ENCODE assay signal across 8 cellular contexts in the genomic region with DNA sequence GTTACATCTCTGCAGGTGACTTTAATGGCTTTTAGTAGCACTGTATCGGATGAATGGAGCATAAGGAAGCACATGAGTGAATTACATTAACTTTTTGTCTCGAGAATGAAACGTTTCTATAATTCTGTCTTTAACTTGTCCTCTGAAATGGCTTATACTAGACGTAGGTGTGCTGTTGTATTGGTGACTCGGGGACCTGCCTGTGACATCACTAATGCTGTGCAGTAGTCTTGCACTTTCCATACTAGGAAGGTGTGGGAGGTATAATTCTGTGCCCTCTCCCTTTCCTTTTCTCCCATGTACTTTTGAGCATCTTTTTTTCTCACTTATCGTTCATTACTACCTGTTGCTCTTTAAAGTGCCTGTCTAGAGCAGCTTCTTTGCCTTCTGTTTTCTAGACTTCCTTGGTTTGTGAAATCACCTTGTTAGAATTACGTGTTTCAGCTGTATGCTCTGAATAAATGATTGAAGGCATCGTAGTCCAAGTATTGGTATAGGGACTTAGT. TPM values are rescaled to one million over a fixed set of nuclear protein-coding genes. Genes with fewer than 3 reads are reported as not detected.
DNase-seq lines count a peak whose midpoint lies in the region; ATAC-seq and TF ChIP-seq lines count a peak whose summit lies in the region.

No MANE protein-coding gene starts in this region.

- H3K79me1 ChIP-seq in H9 (ENCODE audit: insufficient read depth, low read depth, low read length, poor library complexity, severe bottlenecking) = no peaks in the 10 kb centered on the region

- no peaks in the 10 kb centered on the region for H3K27me3 ChIP-seq in CD8-positive, alpha-beta memory T cell (ENCODE audit: insufficient read depth, low read length, poor library complexity, severe bottlenecking)
- no peaks in the 10 kb centered on the region for H3K27me3 ChIP-seq in H9 (ENCODE audit: insufficient read depth, low read length)
- no peaks in the 10 kb centered on the region for H3K27me3 ChIP-seq in esophagus (ENCODE audit: control insufficient read depth in 1 of 2, insufficient read depth in 2 of 2, low read length in 2 of 2)
- no peaks in the 10 kb centered on the region for H3K27me3 ChIP-seq in psoas muscle (ENCODE audit: insufficient read depth in 3 of 3, low read length in 2 of 3)

- no peak overlapping the region for H2BK15ac ChIP-seq in H9 (ENCODE audit: low read depth, low read length)

- DNase-seq in CD8-positive, alpha-beta memory T cell = peak in 1 of 5 donors; percentile 4
- DNase-seq in H9 = no peak
- peak; percentile 18 for DNase-seq in SW480 (ENCODE audit: low spot score)
- DNase-seq in psoas muscle = no peak
- no peak for DNase-seq in head of caudate nucleus
- no peak for DNase-seq in KBM-7

- H2BK12ac ChIP-seq in H9 (ENCODE audit: insufficient read length, low read depth, low read length) = no peak overlapping the region

- peaks cover 49 to 64% (median 62%) of the 10 kb centered on the region in 3 donors for H3K4me1 Mint-ChIP-seq in CD8-positive, alpha-beta memory T cell
- H3K4me1 Mint-ChIP-seq in H9 = peaks cover 25 to 27% of the 10 kb centered on the region in 2 experiments

- H3K4ac ChIP-seq in H9 (ENCODE audit: low read depth, low read length) = no peak overlapping the region

- no peak overlapping the region for H3K23ac ChIP-seq in H9 (ENCODE audit: insufficient read length, low read depth, low read length)

- H3K23me2 ChIP-seq in H9 (ENCODE audit: insufficient read length, low read depth, low read length, poor library complexity, severe bottlenecking) = peaks cover 2% of the 10 kb centered on the region

- H2BK120ac ChIP-seq in H9 (ENCODE audit: low read depth, low read length, poor library complexity, severe bottlenecking) = no peak overlapping the region

- H2BK5ac ChIP-seq in H9 (ENCODE audit: insufficient read length, low read length) = no peak overlapping the region

- WGBS in H9 (ENCODE audit: extremely low coverage, insufficient read length, low lambda C conversion rate) = no CpG with 5 or more reads among the region's 8 CpGs
- 32 to 37% methylated on average over 8 of the region's 8 CpGs for WGBS in esophagus, 2 donors
- 40 to 43% (median 41%) methylated on average over 8 of the region's 8 CpGs for WGBS in psoas muscle, 3 donors

- H2AK5ac ChIP-seq in H9 (ENCODE audit: insufficient read length, low read length) = no peak overlapping the region

- no peak overlapping the region for H4K5ac ChIP-seq in H9 (ENCODE audit: insufficient read length, low read depth, low read length)

- POLR2A ChIA-PET in CD8-positive, alpha-beta memory T cell (lab: Charles Lee) = no interaction called here

- H3K27ac ChIP-seq in CD8-positive, alpha-beta memory T cell (ENCODE audit: low read depth, low read length) = peak overlapping the region; percentile 98
- no peak overlapping the region for H3K27ac ChIP-seq in H9 (ENCODE audit: insufficient read length, low read depth, low read length)
- H3K27ac ChIP-seq in esophagus (ENCODE audit: low read depth in 2 of 2, low read length in 1 of 2) = no peak overlapping the region
- H3K27ac ChIP-seq in psoas muscle = peak overlapping the region; percentile 87

- in situ Hi-C loops in KBM-7 (cut with MboI; ENCODE audit: low pct_unique_long_range_greater_than_20kb, low sequenced_read_pairs) = no loop called here

- no peaks in the 10 kb centered on the region for H3K9me3 Mint-ChIP-seq in CD8-positive, alpha-beta memory T cell
- no peaks in the 10 kb centered on the region; a peak in 1 of 5 replicates for H3K9me3 Mint-ChIP-seq in H9

- CTCF ChIA-PET in CD8-positive, alpha-beta memory T cell (lab: Charles Lee) = interaction anchor here (1.1 kb wide), 1 partner anchor 12 kb away, joined by 3 read pairs; no protein-coding TSS in a partner anchor

- no peak overlapping the region for H4K8ac ChIP-seq in H9 (replicated peaks; ENCODE audit: insufficient read length, low read depth, low read length)

- peaks cover 0 to 3% of the 10 kb centered on the region in 2 donors for H3K27me3 Mint-ChIP-seq in CD8-positive, alpha-beta memory T cell
- H3K27me3 Mint-ChIP-seq in H9 (ENCODE audit: low read depth) = no peaks in the 10 kb centered on the region

- H3K36me3 Mint-ChIP-seq in CD8-positive, alpha-beta memory T cell = peaks cover 0 to 24% (median 3%) of the 10 kb centered on the region in 3 donors
- peaks cover 1 to 11% (median 8%) of the 10 kb centered on the region in 3 experiments; a peak in 5 of 7 replicates for H3K36me3 Mint-ChIP-seq in H9 (ENCODE audit: insufficient read depth in 1 of 3, low read depth in 3 of 3)

- H3K56ac ChIP-seq in H9 (ENCODE audit: insufficient read length, low read depth, low read length) = no peak overlapping the region

- peaks cover 34% of the 10 kb centered on the region for H3K4me1 ChIP-seq in CD8-positive, alpha-beta memory T cell (ENCODE audit: insufficient read depth, low read length)
- H3K4me1 ChIP-seq in H9 (ENCODE audit: insufficient read depth, low read length) (no peaks in the 10 kb centered on the region; the same call in 1 of the 2 replicates), esophagus (ENCODE audit: control insufficient read depth in 2 of 2, insufficient read depth in 2 of 2, low read length in 1 of 2) (no peaks in the 10 kb centered on the region), psoas muscle (peaks cover 36% of the 10 kb centered on the region)

- H2AFZ ChIP-seq in H9 (ENCODE audit: low read length) = no peak overlapping the region

- H3K27ac Mint-ChIP-seq in CD8-positive, alpha-beta memory T cell = peak overlapping the region; percentile 91 to 99 (median 98)
- H3K27ac Mint-ChIP-seq in H9 = peak overlapping the region in 2 of 3 experiments; percentile 89; a peak in 3 of 7 replicates

- H4K91ac ChIP-seq in H9 (ENCODE audit: insufficient read length, low read depth, low read length) = no peak overlapping the region

- peak overlapping the region; percentile 79 for H3K9ac ChIP-seq in H9 (ENCODE audit: extremely low read depth, insufficient read length, low read length)

- H4K20me1 ChIP-seq in H9 (ENCODE audit: control insufficient read depth, insufficient read depth, insufficient read length) = no peaks in the 10 kb centered on the region

- H2BK20ac ChIP-seq in H9 (ENCODE audit: low read depth, low read length, poor library complexity, severe bottlenecking) = no peak overlapping the region

- TF ChIP-seq CTCF in H9 (conservative IDR thresholded peaks at IDR 0.05) (no peak), psoas muscle (IDR thresholded peaks at IDR 0.05) (no peak)

- peak overlapping the region; percentile 87 to 98 (median 96) for H3K4me3 Mint-ChIP-seq in CD8-positive, alpha-beta memory T cell
- H3K4me3 Mint-ChIP-seq in H9 = peak overlapping the region; percentile 83 to 92

- H3K36me3 ChIP-seq in CD8-positive, alpha-beta memory T cell (ENCODE audit: insufficient read depth, low read length) = no peaks in the 10 kb centered on the region
- H3K36me3 ChIP-seq in esophagus (ENCODE audit: control insufficient read depth in 2 of 2, insufficient read depth in 2 of 2, low read length in 1 of 2) = no peaks in the 10 kb centered on the region
- no peaks in the 10 kb centered on the region for H3K36me3 ChIP-seq in psoas muscle (ENCODE audit: insufficient read depth in 1 of 2, low read depth in 1 of 2)

- no peaks in the 10 kb centered on the region for H3K79me2 ChIP-seq in H9 (ENCODE audit: insufficient read depth, low read length)

- H3T11ph ChIP-seq in H9 (ENCODE audit: low read length) = no peak overlapping the region

- ATAC-seq in psoas muscle (no peak), GM18858 (IDR thresholded peaks at IDR 0.05; ENCODE audit: unreplicated experiment) (no peak)

- H3K9me3 ChIP-seq in CD8-positive, alpha-beta memory T cell (ENCODE audit: low read length) = no peaks in the 10 kb centered on the region
- H3K9me3 ChIP-seq in H9 (ENCODE audit: control insufficient read depth, low read depth, low read length) (no peaks in the 10 kb centered on the region), esophagus (ENCODE audit: control insufficient read depth in 2 of 2, insufficient read depth in 1 of 2, low read depth in 1 of 2, low read length in 1 of 2) (no peaks in the 10 kb centered on the region), psoas muscle (no peaks in the 10 kb centered on the region)

- intact Hi-C loops in psoas muscle (cut with DNase I) = no loop called here
- intact Hi-C loops in head of caudate nucleus (cut with DNase I) = no loop called here

- peak overlapping the region; percentile 77 for H3K4me2 ChIP-seq in H9 (ENCODE audit: insufficient read depth, insufficient read length, low read length)

- no peak overlapping the region for H3K14ac ChIP-seq in H9 (ENCODE audit: insufficient read depth, low read length)

- peak overlapping the region; percentile 83 for H3K4me3 ChIP-seq in CD8-positive, alpha-beta memory T cell (ENCODE audit: low read length)
- H3K4me3 ChIP-seq in esophagus (ENCODE audit: low read depth in 1 of 2, low read length in 2 of 2) = peak overlapping the region; percentile 63 to 77
- peak overlapping the region; percentile 96 for H3K4me3 ChIP-seq in psoas muscle

- no peak overlapping the region for H3K18ac ChIP-seq in H9 (ENCODE audit: insufficient read length, low read depth, low read length)

RNA-seq across cellular contexts. Expression of a gene that starts 1.2 kb away (rescaled TPM):
- total RNA-seq in CD8-positive, alpha-beta memory T cell = 10 to 100 TPM; 36.2 to 42.2 TPM
- polyA plus RNA-seq in CD8-positive, alpha-beta memory T cell = 32.9 TPM
- total RNA-seq in H9 (2021) = 17.2 and 19.1 TPM in 2 replicates
- polyA plus RNA-seq in esophagus = 1 to 10 TPM; 3.2 to 5.8 TPM
- 10 to 100 TPM; 12.9 to 20.4 (median 14.9) TPM for total RNA-seq in psoas muscle
- 10 to 100 TPM in 1 of 3 donors, 1 to 10 TPM in 2; 7.4 to 27.4 (median 8.3) TPM for polyA plus RNA-seq in psoas muscle

Comparison
In these comparisons a context has a peak if more than half of its experiments do, and no peak if none do; other contexts are left out.
1. H3K27ac ChIP-seq: peak in CD8-positive, alpha-beta memory T cell (single experiment) and psoas muscle (single experiment); none in H9 (single experiment) and esophagus (0 of 2).
2. Peak in every context shown above with its lines, with median percentiles within 50 percentile points of each other: H3K4me3 ChIP-seq.